ENCODE assay signal across 1 cellular context in the genomic region with DNA sequence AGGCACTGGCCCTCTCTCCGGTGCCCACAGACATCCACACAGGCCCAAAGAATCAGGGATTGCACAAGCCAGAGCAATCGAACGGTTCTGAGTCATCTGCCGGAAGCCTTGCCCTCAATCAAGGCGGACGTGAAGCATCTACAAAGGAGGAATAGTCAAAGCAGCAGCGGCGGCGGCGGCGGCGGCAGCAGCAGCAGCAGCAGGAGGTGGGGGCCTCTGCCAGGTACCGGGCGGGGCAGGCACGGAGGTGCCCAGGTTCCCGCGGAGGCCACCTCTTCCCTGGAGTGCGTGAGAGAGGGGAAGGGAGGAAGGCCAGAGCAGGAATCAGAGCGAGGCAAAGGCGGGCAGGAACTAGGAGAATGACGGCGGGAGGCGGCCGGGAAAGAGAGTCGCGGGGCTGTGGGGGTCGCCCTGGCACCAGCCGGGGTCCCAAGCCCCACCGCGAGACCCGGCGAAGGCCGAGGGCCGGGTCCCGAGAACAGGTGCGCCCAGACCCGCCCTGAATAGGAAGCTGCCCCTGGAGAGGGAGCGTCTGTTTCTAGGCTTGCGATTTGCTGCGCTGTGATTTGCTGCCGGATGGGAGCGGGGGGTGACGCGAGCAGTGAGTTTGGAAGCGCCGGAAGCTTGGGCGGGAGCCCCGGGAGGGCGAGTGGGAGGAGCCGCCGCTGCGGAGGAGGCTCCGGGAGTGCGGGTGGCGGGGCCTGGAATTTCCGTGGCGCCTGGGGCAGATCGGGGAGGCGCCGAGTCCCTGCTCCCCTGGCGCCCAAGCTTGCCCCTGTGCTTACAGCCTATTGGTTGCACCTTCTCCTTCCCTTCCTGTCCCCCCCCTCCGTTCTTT.
A peak's percentile ranks its signal among the peaks of the same experiment; 100 is the strongest.
TF ChIP-seq lines count a peak whose summit lies in the region.

A gene with protein sequence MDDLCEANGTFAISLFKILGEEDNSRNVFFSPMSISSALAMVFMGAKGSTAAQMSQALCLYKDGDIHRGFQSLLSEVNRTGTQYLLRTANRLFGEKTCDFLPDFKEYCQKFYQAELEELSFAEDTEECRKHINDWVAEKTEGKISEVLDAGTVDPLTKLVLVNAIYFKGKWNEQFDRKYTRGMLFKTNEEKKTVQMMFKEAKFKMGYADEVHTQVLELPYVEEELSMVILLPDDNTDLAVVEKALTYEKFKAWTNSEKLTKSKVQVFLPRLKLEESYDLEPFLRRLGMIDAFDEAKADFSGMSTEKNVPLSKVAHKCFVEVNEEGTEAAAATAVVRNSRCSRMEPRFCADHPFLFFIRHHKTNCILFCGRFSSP (plus strand): TSS at position 117 of the 838 bp plus-strand sequence. CDS start 8,228 bp downstream, outside the sequence.

TF ChIP-seq in HepG2, 621 proteins besides CTCF, POLR2A, EP300 and RAD21 (continued from another document and continues in another):
- TF ChIP-seq, protein P1, sequence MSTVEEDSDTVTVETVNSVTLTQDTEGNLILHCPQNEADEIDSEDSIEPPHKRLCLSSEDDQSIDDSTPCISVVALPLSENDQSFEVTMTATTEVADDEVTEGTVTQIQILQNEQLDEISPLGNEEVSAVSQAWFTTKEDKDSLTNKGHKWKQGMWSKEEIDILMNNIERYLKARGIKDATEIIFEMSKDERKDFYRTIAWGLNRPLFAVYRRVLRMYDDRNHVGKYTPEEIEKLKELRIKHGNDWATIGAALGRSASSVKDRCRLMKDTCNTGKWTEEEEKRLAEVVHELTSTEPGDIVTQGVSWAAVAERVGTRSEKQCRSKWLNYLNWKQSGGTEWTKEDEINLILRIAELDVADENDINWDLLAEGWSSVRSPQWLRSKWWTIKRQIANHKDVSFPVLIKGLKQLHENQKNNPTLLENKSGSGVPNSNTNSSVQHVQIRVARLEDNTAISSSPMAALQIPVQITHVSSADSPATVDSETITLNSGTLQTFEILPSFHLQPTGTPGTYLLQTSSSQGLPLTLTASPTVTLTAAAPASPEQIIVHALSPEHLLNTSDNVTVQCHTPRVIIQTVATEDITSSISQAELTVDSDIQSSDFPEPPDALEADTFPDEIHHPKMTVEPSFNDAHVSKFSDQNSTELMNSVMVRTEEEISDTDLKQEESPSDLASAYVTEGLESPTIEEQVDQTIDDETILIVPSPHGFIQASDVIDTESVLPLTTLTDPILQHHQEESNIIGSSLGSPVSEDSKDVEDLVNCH (CRISPR knock-in tag; IDR thresholded peaks at IDR 0.05), result no peak
- TF ChIP-seq, protein P2, sequence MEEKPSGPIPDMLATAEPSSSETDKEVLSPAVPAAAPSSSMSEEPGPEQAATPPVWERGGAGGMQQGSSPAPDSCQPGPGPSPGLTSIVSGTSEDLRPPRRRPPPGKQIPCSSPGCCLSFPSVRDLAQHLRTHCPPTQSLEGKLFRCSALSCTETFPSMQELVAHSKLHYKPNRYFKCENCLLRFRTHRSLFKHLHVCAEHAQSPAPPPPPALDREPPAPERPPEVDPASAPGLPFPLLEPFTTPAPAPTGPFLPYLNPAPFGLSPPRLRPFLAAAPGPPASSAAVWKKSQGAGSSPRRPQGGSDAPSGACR (CRISPR knock-in tag; IDR thresholded peaks at IDR 0.05), result no peak
- TF ChIP-seq RBM22 (optimal IDR thresholded peaks at IDR 0.05; ENCODE audit: low read length) (no peak), ZNF543 (CRISPR knock-in tag; IDR thresholded peaks at IDR 0.05) (peak; percentile 55; the same call in 1 of the 2 replicates), ZSCAN29 (CRISPR knock-in tag; conservative IDR thresholded peaks at IDR 0.05) (no peak), MTF2 (CRISPR knock-in tag; IDR thresholded peaks at IDR 0.05; ENCODE audit: borderline replicate concordance) (peak; percentile 61; the same call in 1 of the 2 replicates), ZNF556 (CRISPR knock-in tag; IDR thresholded peaks at IDR 0.05; ENCODE audit: borderline replicate concordance) (no peak), TEAD3 (CRISPR knock-in tag; optimal IDR thresholded peaks at IDR 0.05; ENCODE audit: borderline replicate concordance) (peak; percentile 74), HDAC1 (CRISPR knock-in tag; IDR thresholded peaks at IDR 0.05) (peak; percentile 56), ZNF792 (CRISPR knock-in tag; IDR thresholded peaks at IDR 0.05) (0 out of 2 replicates have a peak, but pooled peaks have one; percentile 21), TGIF2 (CRISPR knock-in tag; IDR thresholded peaks at IDR 0.05) (no peak; the same call in 1 of the 2 replicates), RXRA (CRISPR knock-in tag; IDR thresholded peaks at IDR 0.05) (peak; percentile 47; the same call in 1 of the 2 replicates), ZNF773 (CRISPR knock-in tag; IDR thresholded peaks at IDR 0.05; ENCODE audit: borderline replicate concordance) (no peak), GPN1 (CRISPR knock-in tag; IDR thresholded peaks at IDR 0.05; ENCODE audit: borderline replicate concordance) (no peak), SRF (IDR thresholded peaks at IDR 0.05; ENCODE audit: low read depth, low read length) (no peak), ZMYM3 (CRISPR knock-in tag; IDR thresholded peaks at IDR 0.05) (0 out of 2 replicates have a peak, but pooled peaks have one; percentile 29), CBX1 (IDR thresholded peaks at IDR 0.05; ENCODE audit: low read depth) (peak; percentile 21), TCF7 (IDR thresholded peaks at IDR 0.05; ENCODE audit: low read depth) (peak; percentile 17; the same call in 1 of the 2 replicates), TAF15 (IDR thresholded peaks at IDR 0.05; ENCODE audit: low read depth, low read length, poor library complexity, severe bottlenecking) (no peak), ZMYM4 (CRISPR knock-in tag; IDR thresholded peaks at IDR 0.05) (peak; percentile 59; the same call in 1 of the 2 replicates), SETDB1 (CRISPR knock-in tag; IDR thresholded peaks at IDR 0.05; ENCODE audit: borderline replicate concordance) (no peak; the same call in 1 of the 2 replicates), ZNF850 (CRISPR knock-in tag; conservative IDR thresholded peaks at IDR 0.05) (no peak), BRCA1 (CRISPR knock-in tag; IDR thresholded peaks at IDR 0.05) (no peak)
- TF ChIP-seq, protein P3, sequence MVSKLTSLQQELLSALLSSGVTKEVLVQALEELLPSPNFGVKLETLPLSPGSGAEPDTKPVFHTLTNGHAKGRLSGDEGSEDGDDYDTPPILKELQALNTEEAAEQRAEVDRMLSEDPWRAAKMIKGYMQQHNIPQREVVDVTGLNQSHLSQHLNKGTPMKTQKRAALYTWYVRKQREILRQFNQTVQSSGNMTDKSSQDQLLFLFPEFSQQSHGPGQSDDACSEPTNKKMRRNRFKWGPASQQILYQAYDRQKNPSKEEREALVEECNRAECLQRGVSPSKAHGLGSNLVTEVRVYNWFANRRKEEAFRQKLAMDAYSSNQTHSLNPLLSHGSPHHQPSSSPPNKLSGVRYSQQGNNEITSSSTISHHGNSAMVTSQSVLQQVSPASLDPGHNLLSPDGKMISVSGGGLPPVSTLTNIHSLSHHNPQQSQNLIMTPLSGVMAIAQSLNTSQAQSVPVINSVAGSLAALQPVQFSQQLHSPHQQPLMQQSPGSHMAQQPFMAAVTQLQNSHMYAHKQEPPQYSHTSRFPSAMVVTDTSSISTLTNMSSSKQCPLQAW (CRISPR knock-in tag; IDR thresholded peaks at IDR 0.05), result 0 out of 2 replicates have a peak, but pooled peaks have one; percentile 39
- TF ChIP-seq, protein P4, sequence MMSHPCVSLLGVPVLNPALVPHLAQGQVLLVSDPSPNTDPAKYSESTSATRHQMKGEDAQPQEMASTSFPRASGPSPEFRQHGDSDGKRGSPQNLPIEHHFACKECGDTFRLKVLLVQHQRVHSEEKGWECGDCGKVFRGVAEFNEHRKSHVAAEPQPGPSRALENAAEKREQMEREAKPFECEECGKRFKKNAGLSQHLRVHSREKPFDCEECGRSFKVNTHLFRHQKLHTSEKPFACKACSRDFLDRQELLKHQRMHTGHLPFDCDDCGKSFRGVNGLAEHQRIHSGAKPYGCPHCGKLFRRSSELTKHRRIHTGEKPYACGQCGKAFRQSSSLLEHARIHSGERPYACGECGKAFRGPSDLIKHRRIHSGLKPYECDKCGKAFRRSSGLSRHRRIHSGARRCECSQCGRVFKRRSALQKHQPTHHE (CRISPR knock-in tag; IDR thresholded peaks at IDR 0.05; ENCODE audit: borderline replicate concordance), result no peak
- TF ChIP-seq, protein P5, sequence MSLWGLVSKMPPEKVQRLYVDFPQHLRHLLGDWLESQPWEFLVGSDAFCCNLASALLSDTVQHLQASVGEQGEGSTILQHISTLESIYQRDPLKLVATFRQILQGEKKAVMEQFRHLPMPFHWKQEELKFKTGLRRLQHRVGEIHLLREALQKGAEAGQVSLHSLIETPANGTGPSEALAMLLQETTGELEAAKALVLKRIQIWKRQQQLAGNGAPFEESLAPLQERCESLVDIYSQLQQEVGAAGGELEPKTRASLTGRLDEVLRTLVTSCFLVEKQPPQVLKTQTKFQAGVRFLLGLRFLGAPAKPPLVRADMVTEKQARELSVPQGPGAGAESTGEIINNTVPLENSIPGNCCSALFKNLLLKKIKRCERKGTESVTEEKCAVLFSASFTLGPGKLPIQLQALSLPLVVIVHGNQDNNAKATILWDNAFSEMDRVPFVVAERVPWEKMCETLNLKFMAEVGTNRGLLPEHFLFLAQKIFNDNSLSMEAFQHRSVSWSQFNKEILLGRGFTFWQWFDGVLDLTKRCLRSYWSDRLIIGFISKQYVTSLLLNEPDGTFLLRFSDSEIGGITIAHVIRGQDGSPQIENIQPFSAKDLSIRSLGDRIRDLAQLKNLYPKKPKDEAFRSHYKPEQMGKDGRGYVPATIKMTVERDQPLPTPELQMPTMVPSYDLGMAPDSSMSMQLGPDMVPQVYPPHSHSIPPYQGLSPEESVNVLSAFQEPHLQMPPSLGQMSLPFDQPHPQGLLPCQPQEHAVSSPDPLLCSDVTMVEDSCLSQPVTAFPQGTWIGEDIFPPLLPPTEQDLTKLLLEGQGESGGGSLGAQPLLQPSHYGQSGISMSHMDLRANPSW (CRISPR knock-in tag; IDR thresholded peaks at IDR 0.05; ENCODE audit: borderline replicate concordance), result no peak
- TF ChIP-seq, protein P6, sequence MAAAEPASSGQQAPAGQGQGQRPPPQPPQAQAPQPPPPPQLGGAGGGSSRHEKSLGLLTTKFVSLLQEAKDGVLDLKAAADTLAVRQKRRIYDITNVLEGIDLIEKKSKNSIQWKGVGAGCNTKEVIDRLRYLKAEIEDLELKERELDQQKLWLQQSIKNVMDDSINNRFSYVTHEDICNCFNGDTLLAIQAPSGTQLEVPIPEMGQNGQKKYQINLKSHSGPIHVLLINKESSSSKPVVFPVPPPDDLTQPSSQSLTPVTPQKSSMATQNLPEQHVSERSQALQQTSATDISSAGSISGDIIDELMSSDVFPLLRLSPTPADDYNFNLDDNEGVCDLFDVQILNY (CRISPR knock-in tag; conservative IDR thresholded peaks at IDR 0.05), result no peak
- TF ChIP-seq, protein P7, sequence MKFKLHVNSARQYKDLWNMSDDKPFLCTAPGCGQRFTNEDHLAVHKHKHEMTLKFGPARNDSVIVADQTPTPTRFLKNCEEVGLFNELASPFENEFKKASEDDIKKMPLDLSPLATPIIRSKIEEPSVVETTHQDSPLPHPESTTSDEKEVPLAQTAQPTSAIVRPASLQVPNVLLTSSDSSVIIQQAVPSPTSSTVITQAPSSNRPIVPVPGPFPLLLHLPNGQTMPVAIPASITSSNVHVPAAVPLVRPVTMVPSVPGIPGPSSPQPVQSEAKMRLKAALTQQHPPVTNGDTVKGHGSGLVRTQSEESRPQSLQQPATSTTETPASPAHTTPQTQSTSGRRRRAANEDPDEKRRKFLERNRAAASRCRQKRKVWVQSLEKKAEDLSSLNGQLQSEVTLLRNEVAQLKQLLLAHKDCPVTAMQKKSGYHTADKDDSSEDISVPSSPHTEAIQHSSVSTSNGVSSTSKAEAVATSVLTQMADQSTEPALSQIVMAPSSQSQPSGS (CRISPR knock-in tag; IDR thresholded peaks at IDR 0.05), result no peak
- TF ChIP-seq, protein P8, sequence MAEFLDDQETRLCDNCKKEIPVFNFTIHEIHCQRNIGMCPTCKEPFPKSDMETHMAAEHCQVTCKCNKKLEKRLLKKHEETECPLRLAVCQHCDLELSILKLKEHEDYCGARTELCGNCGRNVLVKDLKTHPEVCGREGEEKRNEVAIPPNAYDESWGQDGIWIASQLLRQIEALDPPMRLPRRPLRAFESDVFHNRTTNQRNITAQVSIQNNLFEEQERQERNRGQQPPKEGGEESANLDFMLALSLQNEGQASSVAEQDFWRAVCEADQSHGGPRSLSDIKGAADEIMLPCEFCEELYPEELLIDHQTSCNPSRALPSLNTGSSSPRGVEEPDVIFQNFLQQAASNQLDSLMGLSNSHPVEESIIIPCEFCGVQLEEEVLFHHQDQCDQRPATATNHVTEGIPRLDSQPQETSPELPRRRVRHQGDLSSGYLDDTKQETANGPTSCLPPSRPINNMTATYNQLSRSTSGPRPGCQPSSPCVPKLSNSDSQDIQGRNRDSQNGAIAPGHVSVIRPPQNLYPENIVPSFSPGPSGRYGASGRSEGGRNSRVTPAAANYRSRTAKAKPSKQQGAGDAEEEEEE (CRISPR knock-in tag; IDR thresholded peaks at IDR 0.05; ENCODE audit: borderline replicate concordance), result no peak
- TF ChIP-seq, protein P9, sequence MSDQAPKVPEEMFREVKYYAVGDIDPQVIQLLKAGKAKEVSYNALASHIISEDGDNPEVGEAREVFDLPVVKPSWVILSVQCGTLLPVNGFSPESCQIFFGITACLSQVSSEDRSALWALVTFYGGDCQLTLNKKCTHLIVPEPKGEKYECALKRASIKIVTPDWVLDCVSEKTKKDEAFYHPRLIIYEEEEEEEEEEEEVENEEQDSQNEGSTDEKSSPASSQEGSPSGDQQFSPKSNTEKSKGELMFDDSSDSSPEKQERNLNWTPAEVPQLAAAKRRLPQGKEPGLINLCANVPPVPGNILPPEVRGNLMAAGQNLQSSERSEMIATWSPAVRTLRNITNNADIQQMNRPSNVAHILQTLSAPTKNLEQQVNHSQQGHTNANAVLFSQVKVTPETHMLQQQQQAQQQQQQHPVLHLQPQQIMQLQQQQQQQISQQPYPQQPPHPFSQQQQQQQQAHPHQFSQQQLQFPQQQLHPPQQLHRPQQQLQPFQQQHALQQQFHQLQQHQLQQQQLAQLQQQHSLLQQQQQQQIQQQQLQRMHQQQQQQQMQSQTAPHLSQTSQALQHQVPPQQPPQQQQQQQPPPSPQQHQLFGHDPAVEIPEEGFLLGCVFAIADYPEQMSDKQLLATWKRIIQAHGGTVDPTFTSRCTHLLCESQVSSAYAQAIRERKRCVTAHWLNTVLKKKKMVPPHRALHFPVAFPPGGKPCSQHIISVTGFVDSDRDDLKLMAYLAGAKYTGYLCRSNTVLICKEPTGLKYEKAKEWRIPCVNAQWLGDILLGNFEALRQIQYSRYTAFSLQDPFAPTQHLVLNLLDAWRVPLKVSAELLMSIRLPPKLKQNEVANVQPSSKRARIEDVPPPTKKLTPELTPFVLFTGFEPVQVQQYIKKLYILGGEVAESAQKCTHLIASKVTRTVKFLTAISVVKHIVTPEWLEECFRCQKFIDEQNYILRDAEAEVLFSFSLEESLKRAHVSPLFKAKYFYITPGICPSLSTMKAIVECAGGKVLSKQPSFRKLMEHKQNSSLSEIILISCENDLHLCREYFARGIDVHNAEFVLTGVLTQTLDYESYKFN (CRISPR knock-in tag; conservative IDR thresholded peaks at IDR 0.05), result peak; percentile 32; the same call in 1 of the 2 replicates
